ENCODE assay signal across 8 cellular contexts in genomic region chr4:120517966-120518365, GRCh38.
DNase-seq lines count a peak whose midpoint lies in the region; ATAC-seq and TF ChIP-seq lines count a peak whose summit lies in the region.

No MANE protein-coding gene starts in this region.

- WGBS in esophagus muscularis mucosa, result 41% methylated on average over 3 of the region's 3 CpGs

- peak overlapping the region; percentile 16 to 35 for H3K27ac ChIP-seq in ascending aorta
- peak overlapping the region in 1 of 4 donors; percentile 2 for H3K27ac ChIP-seq in esophagus muscularis mucosa (replicated peaks in 1 of 4)

- DNase-seq in ACHN (peak; percentile 64), ascending aorta (ENCODE audit: low spot score in 2 of 2) (peak in 1 of 2 donors; percentile 73), left lobe of liver (ENCODE audit: low spot score) (peak; percentile 48), kidney glomerular epithelial cell (lab: John Stamatoyannopoulos, UW) (no peak), esophagus muscularis mucosa (ENCODE audit: extremely low spot score) (no peak), GM13976 (ENCODE audit: low spot score) (no peak), DMS79 (lab: John Stamatoyannopoulos, UW) (no peak)

- in situ Hi-C loops in ACHN (cut with HindIII; ENCODE audit: low pct_ligation_motif_present, low pct_unique_long_range_greater_than_20kb, low sequenced_read_pairs) (no loop called here), GM13976 (cut with MboI; ENCODE audit: low sequenced_read_pairs, unreplicated experiment) (no loop called here)

- H3K27me3 ChIP-seq in ascending aorta, result no peaks in the 10 kb centered on the region
- H3K27me3 ChIP-seq in esophagus muscularis mucosa, result no peaks in the 10 kb centered on the region

- ATAC-seq in HG02610 (IDR thresholded peaks at IDR 0.05; ENCODE audit: unreplicated experiment) (peak; percentile 91), left lobe of liver (peak; percentile 88)

- no peaks in the 10 kb centered on the region for H3K4me1 ChIP-seq in ascending aorta
- no peaks in the 10 kb centered on the region for H3K4me1 ChIP-seq in esophagus muscularis mucosa

- H3K4me3 ChIP-seq in ascending aorta (peak overlapping the region; percentile 43 to 48), esophagus muscularis mucosa (peak overlapping the region in 2 of 4 donors; percentile 6 to 25)

- no peak for TF ChIP-seq POLR2A in esophagus muscularis mucosa (IDR thresholded peaks at IDR 0.05; ENCODE audit: low read depth)

- no peak for TF ChIP-seq EP300 in esophagus muscularis mucosa (IDR thresholded peaks at IDR 0.05)

- TF ChIP-seq CTCF in ascending aorta (IDR thresholded peaks at IDR 0.05), result no peak
- TF ChIP-seq CTCF in esophagus muscularis mucosa (IDR thresholded peaks at IDR 0.05), result no peak
- TF ChIP-seq CTCF in GM13976 (IDR thresholded peaks at IDR 0.05; ENCODE audit: borderline replicate concordance, control extremely low read depth, extremely low read depth, insufficient read depth, missing control alignments), result no peak

- H3K36me3 ChIP-seq in ascending aorta, result no peaks in the 10 kb centered on the region
- no peaks in the 10 kb centered on the region for H3K36me3 ChIP-seq in esophagus muscularis mucosa

- H3K9me3 ChIP-seq in ascending aorta (no peaks in the 10 kb centered on the region), esophagus muscularis mucosa (peaks cover 0 to 18% (median 2%) of the 10 kb centered on the region in 4 donors)

- intact Hi-C loops in ascending aorta (cut with DNase I) (loop anchor here (5.0 kb wide), 1 partner anchor 404 kb away; the partner anchor contains the start of gene PRDM5), esophagus muscularis mucosa (cut with DNase I) (no loop called here)

Comparison
In these comparisons a context has a peak if more than half of its experiments do, and no peak if none do; other contexts are left out.
1. DNase-seq: peak in ACHN (single experiment) and left lobe of liver (single experiment); none in kidney glomerular epithelial cell (single experiment), esophagus muscularis mucosa (single experiment), GM13976 (single experiment) and DMS79 (single experiment).